Comparison of ENCODE assay signal across 10 cellular contexts in the genomic region with DNA sequence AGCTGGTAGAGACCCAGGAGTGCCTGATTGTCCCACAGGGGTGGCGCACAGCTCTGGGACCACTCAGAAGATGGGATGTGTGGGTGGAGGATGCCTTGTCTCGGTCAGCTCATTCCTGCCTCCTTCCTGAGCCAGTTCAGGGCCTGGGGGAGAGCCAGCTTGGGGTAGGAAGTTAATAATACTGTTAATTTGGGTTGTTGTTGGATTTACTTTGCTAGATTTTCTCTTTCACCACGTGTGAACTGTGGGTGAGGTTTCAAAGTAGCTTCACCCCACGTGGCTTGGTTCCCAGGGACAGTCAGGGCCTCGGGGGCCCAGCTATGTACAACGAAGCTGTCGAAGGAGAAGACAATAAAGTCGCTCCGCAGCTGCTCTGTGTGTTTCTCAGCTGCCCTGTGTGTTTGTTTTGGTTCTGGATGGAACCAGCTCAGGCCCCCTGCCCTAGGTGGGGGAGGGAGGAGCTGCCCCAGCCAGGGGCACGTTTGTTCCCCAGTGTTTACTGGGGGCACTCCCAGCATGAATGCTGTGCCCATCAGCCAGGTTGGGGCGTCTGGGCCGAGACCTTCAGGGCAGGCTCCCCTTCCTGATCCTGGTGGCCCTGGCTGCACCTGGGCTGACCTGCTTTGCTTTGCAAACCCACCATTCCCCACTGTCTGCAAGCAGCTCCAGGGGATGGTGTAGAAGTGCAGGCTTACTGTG. TPM values are rescaled to one million over a fixed set of nuclear protein-coding genes. Genes with fewer than 3 reads are reported as not detected.
DNase-seq lines count a peak whose midpoint lies in the region; ATAC-seq and TF ChIP-seq lines count a peak whose summit lies in the region.
"Had no signal": no experiment of that assay in that cellular context is flagged by ENCODE, and none has a peak within 500 bp of the region (broad histone marks: within the 10 kb centered on the region; RNA-seq: fewer than 3 reads in every experiment).

No MANE protein-coding gene starts in this region.

- H3K36me3 ChIP-seq in OCI-LY1 (ENCODE audit: insufficient read depth, low read length) (peaks cover 49% of the 10 kb centered on the region; the same call in 1 of the 2 replicates), gastrocnemius medialis (peaks cover 0 to 33% of the 10 kb centered on the region in 2 donors)
- peaks cover 50% of the 10 kb centered on the region for H3K36me3 ChIP-seq in effector memory CD4-positive, alpha-beta T cell (ENCODE audit: control insufficient read depth, insufficient read depth, low read length)

- H3F3A ChIP-seq in OCI-LY1 (ENCODE audit: insufficient read depth, low read length), result no peaks in the 10 kb centered on the region; the same call in 1 of the 2 replicates

- intact Hi-C loops in gastrocnemius medialis (cut with DNase I; ENCODE audit: low total_unique reads), result no loop called here

- no peaks in the 10 kb centered on the region for H3K79me2 ChIP-seq in OCI-LY1 (ENCODE audit: insufficient read depth, low read length)

- H2AFZ ChIP-seq in OCI-LY1 (ENCODE audit: low read length), result no peak overlapping the region

- peak overlapping the region; percentile 77; the same call in 1 of the 2 replicates for H3K4me2 ChIP-seq in OCI-LY1 (ENCODE audit: low read length)

- H3K4me1 ChIP-seq in OCI-LY1 (ENCODE audit: insufficient read depth, low read length, severe bottlenecking) (peaks cover 21% of the 10 kb centered on the region), gastrocnemius medialis (peaks cover 15 to 19% of the 10 kb centered on the region in 2 donors)
- H3K4me1 ChIP-seq in effector memory CD4-positive, alpha-beta T cell (ENCODE audit: control insufficient read depth, insufficient read depth, low read length, poor library complexity, severe bottlenecking), result peaks cover 20% of the 10 kb centered on the region
- H3K4me1 ChIP-seq: SJCRH30 had no signal

- no peak overlapping the region; the same call in 1 of the 2 replicates for H3K9ac ChIP-seq in OCI-LY1 (ENCODE audit: low read length)

- H3K27ac ChIP-seq in OCI-LY1 (ENCODE audit: low read depth, low read length, poor library complexity, severe bottlenecking), result peak overlapping the region; percentile 17
- peak overlapping the region; percentile 54 for H3K27ac ChIP-seq in cingulate gyrus (ENCODE audit: low read depth, low read length)
- H3K27ac ChIP-seq in gastrocnemius medialis, result peak overlapping the region in 3 of 4 donors; percentile 80 to 89 (median 84)
- H3K27ac ChIP-seq in effector memory CD4-positive, alpha-beta T cell (ENCODE audit: insufficient read depth, low read length, poor library complexity, severe bottlenecking), result no peak overlapping the region
- H3K27ac ChIP-seq: SJCRH30 had no signal

- TF ChIP-seq POLR2A in gastrocnemius medialis (IDR thresholded peaks at IDR 0.05), result no peak

- TF ChIP-seq CTCF in OCI-LY1 (IDR thresholded peaks at IDR 0.05; ENCODE audit: low read length) (no peak), gastrocnemius medialis (IDR thresholded peaks at IDR 0.05 in 4 of 5, conservative IDR thresholded peaks at IDR 0.05 in 1 of 5) (no peak)

- H3K9me2 ChIP-seq in OCI-LY1 (ENCODE audit: low read depth, low read length), result no peaks in the 10 kb centered on the region

- in situ Hi-C loops in gastrocnemius medialis (cut with MboI; ENCODE audit: low sequenced_read_pairs in 4 of 4), result no loop called here

- no peaks in the 10 kb centered on the region for H4K20me1 ChIP-seq in OCI-LY1 (ENCODE audit: insufficient read depth, low read length)

- no peak overlapping the region for H3K4me3 ChIP-seq in OCI-LY1 (ENCODE audit: low read depth, low read length, poor library complexity, severe bottlenecking)
- no peak overlapping the region for H3K4me3 ChIP-seq in gastrocnemius medialis
- no peak overlapping the region for H3K4me3 ChIP-seq in effector memory CD4-positive, alpha-beta T cell (ENCODE audit: insufficient read depth, low read depth, low read length, poor library complexity, severe bottlenecking)
- H3K4me3 ChIP-seq: SJCRH30 had no signal

- ATAC-seq in gastrocnemius medialis, result no peak

- no peaks in the 10 kb centered on the region for H3K27me3 ChIP-seq in OCI-LY1 (ENCODE audit: insufficient read depth, low read length)
- H3K27me3 ChIP-seq in gastrocnemius medialis, result no peaks in the 10 kb centered on the region
- H3K27me3 ChIP-seq in effector memory CD4-positive, alpha-beta T cell (replicated peaks; ENCODE audit: control insufficient read depth, insufficient read depth, low read length, poor library complexity, severe bottlenecking), result no peaks in the 10 kb centered on the region
- H3K27me3 ChIP-seq: SJCRH30 had no signal

- peak; percentile 56 for DNase-seq in activated CD8-positive, alpha-beta memory T cell treated with anti-CD3 and anti-CD28 coated beads for 24 hours
- DNase-seq in activated CD8-positive, alpha-beta memory T cell treated with anti-CD3 and anti-CD28 coated beads, Interleukin-2, amount 50 U/mL, for 4 hours, result no peak
- DNase-seq in gastrocnemius medialis (no peak), AG08396 (ENCODE audit: low spot score) (no peak), NCI-H748 treated with DMSO at 0.1 percent for 48 hours (lab: John Stamatoyannopoulos, UW) (no peak)
- DNase-seq in effector memory CD4-positive, alpha-beta T cell, result no peak
- DNase-seq: SJCRH30; stimulated activated CD4-positive, alpha-beta T cell treated with anti-CD3 and anti-CD28 coated beads, Interleukin-4, amount 100 ng/mL, for 4 hours had no signal

- H3K9me3 ChIP-seq in OCI-LY1 (ENCODE audit: low read length), result no peaks in the 10 kb centered on the region
- no peaks in the 10 kb centered on the region for H3K9me3 ChIP-seq in gastrocnemius medialis
- H3K9me3 ChIP-seq in effector memory CD4-positive, alpha-beta T cell (ENCODE audit: control insufficient read depth, low read length), result no peaks in the 10 kb centered on the region
- H3K9me3 ChIP-seq: SJCRH30 had no signal

RNA-seq across cellular contexts. Expression of a gene that starts 2.3 kb away (rescaled TPM):
- total RNA-seq in gastrocnemius medialis, result 10 to 100 TPM in 1 of 4 donors, 1 to 10 TPM in 3; 7.4 to 10.2 (median 8.8) TPM

RNA-seq across cellular contexts. Expression of a gene that starts 38.4 kb away (rescaled TPM):
- total RNA-seq in gastrocnemius medialis, result 10 to 100 TPM in 1 of 4 donors, 1 to 10 TPM in 3; 6.7 to 16.6 (median 9.0) TPM

RNA-seq across cellular contexts. Expression of a gene that starts 38.7 kb away (rescaled TPM):
- total RNA-seq in gastrocnemius medialis, result 1 to 10 TPM in 2 of 4 donors, under 1 TPM in 2; 0.44 to 1.2 (median 0.91) TPM
